In genomic region chr1:206684003-206684402, GRCh38 we compare ENCODE assay signal across 8 cellular contexts. TPM values are rescaled to one million over a fixed set of nuclear protein-coding genes. Genes with fewer than 3 reads are reported as not detected.
DNase-seq lines count a peak whose midpoint lies in the region; TF ChIP-seq lines count a peak whose summit lies in the region.

No MANE protein-coding gene starts in this region.

- H3F3A ChIP-seq in OCI-LY1 (ENCODE audit: insufficient read depth, low read length) = no peaks in the 10 kb centered on the region; the same call in 1 of the 2 replicates

- H3K27ac Mint-ChIP-seq in Caco-2 (ENCODE audit: unreplicated experiment) = peak overlapping the region; percentile 17
- H3K27ac Mint-ChIP-seq in endothelial cell (ENCODE audit: unreplicated experiment) = no peak overlapping the region

- H2AFZ ChIP-seq in OCI-LY1 (ENCODE audit: low read length) = no peak overlapping the region
- peak overlapping the region; percentile 93 for H2AFZ ChIP-seq in osteoblast (ENCODE audit: low read length)

- H3K4me1 Mint-ChIP-seq in Caco-2 (ENCODE audit: low read depth, unreplicated experiment) = peaks cover 31% of the 10 kb centered on the region
- H3K4me1 Mint-ChIP-seq in endothelial cell (ENCODE audit: unreplicated experiment) = peaks cover 26% of the 10 kb centered on the region

- H3K4me1 ChIP-seq in Caco-2 (peaks cover 41% of the 10 kb centered on the region), OCI-LY1 (ENCODE audit: insufficient read depth, low read length, severe bottlenecking) (peaks cover 66% of the 10 kb centered on the region), osteoblast (ENCODE audit: insufficient read depth, low read length) (peaks cover 22% of the 10 kb centered on the region)

- H3K36me3 ChIP-seq in Caco-2 (ENCODE audit: control insufficient read depth, insufficient read depth, low read length) (no peaks in the 10 kb centered on the region), OCI-LY1 (ENCODE audit: insufficient read depth, low read length) (no peaks in the 10 kb centered on the region), osteoblast (ENCODE audit: insufficient read depth, low read length) (no peaks in the 10 kb centered on the region)

- no peaks in the 10 kb centered on the region for H3K9me3 ChIP-seq in Caco-2
- H3K9me3 ChIP-seq in OCI-LY1 (ENCODE audit: low read length) = no peaks in the 10 kb centered on the region
- no peaks in the 10 kb centered on the region for H3K9me3 ChIP-seq in osteoblast (ENCODE audit: low read depth, low read length)

- H3K9me3 Mint-ChIP-seq in Caco-2 (ENCODE audit: unreplicated experiment) = no peaks in the 10 kb centered on the region
- no peaks in the 10 kb centered on the region for H3K9me3 Mint-ChIP-seq in endothelial cell (ENCODE audit: unreplicated experiment)

- H3K36me3 Mint-ChIP-seq in Caco-2 (ENCODE audit: insufficient read depth, unreplicated experiment) = peaks cover 6% of the 10 kb centered on the region
- H3K36me3 Mint-ChIP-seq in endothelial cell (ENCODE audit: low read depth, unreplicated experiment) = no peaks in the 10 kb centered on the region

- POLR2A ChIA-PET in Caco-2 (lab: Charles Lee) = interaction anchor here (0.6 to 1.8 kb wide), 4 partner anchors 9 to 72 kb away, joined by 4 to 7 read pairs (median 4); partner anchors contain the start of gene EIF2D

- H3K4me3 ChIP-seq in Caco-2 (ENCODE audit: low read depth, low read length) = no peak overlapping the region
- peak overlapping the region; percentile 56 for H3K4me3 ChIP-seq in OCI-LY1 (ENCODE audit: low read depth, low read length, poor library complexity, severe bottlenecking)
- H3K4me3 ChIP-seq in osteoblast (ENCODE audit: insufficient read depth, low read length) = peak overlapping the region; percentile 90

- H3K9ac ChIP-seq in OCI-LY1 (ENCODE audit: low read length) = no peak overlapping the region

- H3K27ac ChIP-seq in OCI-LY1 (ENCODE audit: low read depth, low read length, poor library complexity, severe bottlenecking) = no peak overlapping the region
- no peak overlapping the region for H3K27ac ChIP-seq in osteoblast (ENCODE audit: low read depth, low read length)

- H3K9me2 ChIP-seq in OCI-LY1 (ENCODE audit: low read depth, low read length) = no peaks in the 10 kb centered on the region

- DNase-seq in Caco-2 (no peak), endothelial cell (ENCODE audit: low spot score) (no peak), osteoblast (ENCODE audit: insufficient read length, low spot score, missing footprints) (no peak), dedifferentiated amniotic fluid mesenchymal stem cell (ENCODE audit: extremely low spot score) (no peak), NCI-H524 treated with DMSO at 0.1 percent for 48 hours (lab: John Stamatoyannopoulos, UW) (no peak)
- DNase-seq in stimulated activated CD4-positive, alpha-beta T cell treated with anti-CD3 and anti-CD28 coated beads, Interleukin-15, amount 100 ng/mL, for 24 hours = no peak
- DNase-seq in stimulated activated naive CD4-positive, alpha-beta T cell treated with Interleukin-2 at 50 U/mL for 16 hours (lab: John Stamatoyannopoulos, UW) = no peak

- H3K27me3 ChIP-seq in Caco-2 (replicated peaks; ENCODE audit: control insufficient read depth, insufficient read depth, low read length) = no peaks in the 10 kb centered on the region
- no peaks in the 10 kb centered on the region for H3K27me3 ChIP-seq in OCI-LY1 (ENCODE audit: insufficient read depth, low read length)
- peaks cover 16% of the 10 kb centered on the region for H3K27me3 ChIP-seq in osteoblast (ENCODE audit: insufficient read depth, low read length)

- peak overlapping the region; percentile 80 for H3K4me3 Mint-ChIP-seq in Caco-2 (ENCODE audit: unreplicated experiment)
- peak overlapping the region; percentile 93 for H3K4me3 Mint-ChIP-seq in endothelial cell (ENCODE audit: unreplicated experiment)

- BruUV-seq in Caco-2 (replicated peaks; lab: Mats Ljungman, UMichigan) = TSS peak; percentile 72

- H4K20me1 ChIP-seq in OCI-LY1 (ENCODE audit: insufficient read depth, low read length) = no peaks in the 10 kb centered on the region
- H4K20me1 ChIP-seq in osteoblast (ENCODE audit: insufficient read depth, low read length) = peaks cover 28% of the 10 kb centered on the region

- intact Hi-C loops in Caco-2 (cut with micrococcal nuclease; ENCODE audit: unreplicated experiment) = no loop called here

- H3K79me2 ChIP-seq in OCI-LY1 (ENCODE audit: insufficient read depth, low read length) (no peaks in the 10 kb centered on the region), osteoblast (ENCODE audit: insufficient read depth, low read length) (peaks cover 36% of the 10 kb centered on the region)

- CTCF ChIA-PET in Caco-2 (lab: Charles Lee) = interaction anchor here (0.8 kb wide), 1 partner anchor 12 kb away, joined by 3 read pairs; no protein-coding TSS in a partner anchor

- TF ChIP-seq CTCF in Caco-2 (IDR thresholded peaks at IDR 0.05; ENCODE audit: insufficient read depth in 1 of 2, low read depth in 1 of 2, low read length in 1 of 2, severe bottlenecking in 1 of 2, unreplicated experiment in 1 of 2) = no peak
- TF ChIP-seq CTCF in OCI-LY1 (IDR thresholded peaks at IDR 0.05; ENCODE audit: low read length) = no peak
- TF ChIP-seq CTCF in endothelial cell (IDR thresholded peaks at IDR 0.05; ENCODE audit: unreplicated experiment) = no peak
- no peak for TF ChIP-seq CTCF in osteoblast (IDR thresholded peaks at IDR 0.05; ENCODE audit: extremely low read depth, low read depth, low read length)

- H3K27me3 Mint-ChIP-seq in Caco-2 (ENCODE audit: insufficient read depth, unreplicated experiment) (no peaks in the 10 kb centered on the region), endothelial cell (ENCODE audit: unreplicated experiment) (peaks cover 18% of the 10 kb centered on the region)

- peak overlapping the region; percentile 81 for H3K4me2 ChIP-seq in OCI-LY1 (ENCODE audit: low read length)
- peak overlapping the region; percentile 82 for H3K4me2 ChIP-seq in osteoblast (ENCODE audit: insufficient read depth, low read length)

RNA-seq across cellular contexts. Expression of gene MAPKAPK2, which starts 0.7 kb away (rescaled TPM):
- total RNA-seq in Caco-2 (2022) = 88.2 and 96.8 TPM in 2 replicates
- 109 TPM for total RNA-seq in endothelial cell (ENCODE audit: unreplicated experiment)
- 38.0 and 40.1 TPM in 2 replicates for total RNA-seq in osteoblast

RNA-seq across cellular contexts. Expression of gene DYRK3, which starts 48.7 kb away (rescaled TPM):
- 0.16 TPM in 1 of 2 replicates, not detected in the other for total RNA-seq in Caco-2 (2022)
- 3.2 TPM for total RNA-seq in endothelial cell (ENCODE audit: unreplicated experiment)
- total RNA-seq in osteoblast = 52.1 and 54.8 TPM in 2 replicates

Comparison
In these comparisons a context has a peak if more than half of its experiments do, and no peak if none do; other contexts are left out.
1. RNA of gene DYRK3, which starts 48.7 kb away (total RNA-seq): 52.1 to 54.8 TPM in osteoblast; 3.2 TPM in endothelial cell (single experiment) and 0.16 TPM in Caco-2; every median in the first group is over 10 times any median in the second.